In the genomic region with DNA sequence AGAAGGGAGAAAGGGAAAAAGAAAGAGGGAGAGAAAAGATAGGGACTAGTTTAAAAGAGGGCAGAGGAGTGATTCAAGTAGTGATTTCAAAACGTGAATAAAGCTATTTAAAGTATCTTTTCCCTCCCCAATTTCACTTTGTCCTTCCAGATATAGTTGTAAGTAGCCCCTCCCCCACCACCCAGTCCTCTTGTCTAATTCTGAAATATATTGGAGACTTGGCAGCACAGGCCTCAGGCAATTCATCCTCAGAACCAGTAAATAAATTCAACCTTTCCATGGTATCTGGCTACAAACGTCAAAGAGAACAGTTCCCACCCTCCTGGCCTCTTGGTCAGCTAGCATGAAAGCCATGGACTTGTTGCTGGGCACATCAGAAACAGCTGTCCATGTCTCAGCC, we compare ENCODE assay signal across 19 cellular contexts.
DNase-seq lines count a peak whose midpoint lies in the region; ATAC-seq and TF ChIP-seq lines count a peak whose summit lies in the region.
"Had no signal": no experiment of that assay in that cellular context is flagged by ENCODE, and none has a peak within 500 bp of the region (broad histone marks: within the 10 kb centered on the region; RNA-seq: fewer than 3 reads in every experiment).

No MANE protein-coding gene starts in this region.

- DNase-seq in activated naive CD8-positive, alpha-beta T cell treated with anti-CD3 and anti-CD28 coated beads for 36 hours: no peak
- DNase-seq in activated naive CD8-positive, alpha-beta T cell treated with anti-CD3 and anti-CD28 coated beads, Interleukin-2, amount 50 U/mL, for 24 hours: no peak
- no peak for DNase-seq in esophagus muscularis mucosa (ENCODE audit: extremely low spot score)
- no peak for DNase-seq in osteoblast (ENCODE audit: insufficient read length, low spot score, missing footprints)
- DNase-seq in NCI-H1417 (lab: John Stamatoyannopoulos, UW): no peak
- DNase-seq in AG20443 (ENCODE audit: low spot score): no peak
- DNase-seq in SKM-1 treated with dmso at 0.1 percent for 144 hours (lab: John Stamatoyannopoulos, UW; ENCODE audit: unreplicated experiment): no peak
- DNase-seq in GM19240 (ENCODE audit: insufficient read length, low spot score): no peak
- DNase-seq: 8988T; BE2C; CD4-positive, alpha-beta memory T cell; GF-D8; MV-4-11; NCI-H187; NCI-H2107; NCI-H510A treated with DMSO at 0.1 percent for 48 hours; NCI-H774; SHP77 had no signal

- no peaks in the 10 kb centered on the region for H3K27me3 ChIP-seq in esophagus muscularis mucosa
- H3K27me3 ChIP-seq in osteoblast (ENCODE audit: insufficient read depth, low read length): no peaks in the 10 kb centered on the region
- H3K27me3 ChIP-seq: BE2C had no signal

- H4K20me1 ChIP-seq in osteoblast (ENCODE audit: insufficient read depth, low read length): no peaks in the 10 kb centered on the region

- no peaks in the 10 kb centered on the region for H3K79me2 ChIP-seq in osteoblast (ENCODE audit: insufficient read depth, low read length)

- TF ChIP-seq EP300 in esophagus muscularis mucosa (IDR thresholded peaks at IDR 0.05): no peak

- no peak overlapping the region for H3K4me3 ChIP-seq in esophagus muscularis mucosa
- no peak overlapping the region for H3K4me3 ChIP-seq in osteoblast (ENCODE audit: insufficient read depth, low read length)
- H3K4me3 ChIP-seq: K562 had no signal

- TF ChIP-seq CTCF in esophagus muscularis mucosa (IDR thresholded peaks at IDR 0.05) (no peak), osteoblast (IDR thresholded peaks at IDR 0.05; ENCODE audit: extremely low read depth, low read depth, low read length) (no peak)

- H3K4me1 Mint-ChIP-seq in activated naive CD8-positive, alpha-beta T cell treated with anti-CD3 and anti-CD28 coated beads for 36 hours: peaks cover 42% of the 10 kb centered on the region
- peaks cover 30% of the 10 kb centered on the region for H3K4me1 Mint-ChIP-seq in activated naive CD8-positive, alpha-beta T cell treated with anti-CD3 and anti-CD28 coated beads, Interleukin-2, amount 50 U/mL, for 24 hours

- H3K9me3 ChIP-seq in esophagus muscularis mucosa (no peaks in the 10 kb centered on the region), osteoblast (ENCODE audit: low read depth, low read length) (no peaks in the 10 kb centered on the region)
- H3K9me3 ChIP-seq: BE2C had no signal

- ATAC-seq in activated naive CD8-positive, alpha-beta T cell treated with anti-CD3 and anti-CD28 coated beads, Interleukin-2, amount 50 U/mL, for 24 hours: no peak
- ATAC-seq: K562 had no signal

- H3K4me2 ChIP-seq in osteoblast (ENCODE audit: insufficient read depth, low read length): peak overlapping the region; percentile 59

- H3K27ac ChIP-seq in esophagus muscularis mucosa (replicated peaks in 1 of 4) (peak overlapping the region; percentile 6 to 74 (median 62)), osteoblast (ENCODE audit: low read depth, low read length) (peak overlapping the region; percentile 69)

- H3K27me3 Mint-ChIP-seq in activated naive CD8-positive, alpha-beta T cell treated with anti-CD3 and anti-CD28 coated beads for 36 hours: peaks cover 6% of the 10 kb centered on the region
- H3K27me3 Mint-ChIP-seq in activated naive CD8-positive, alpha-beta T cell treated with anti-CD3 and anti-CD28 coated beads, Interleukin-2, amount 50 U/mL, for 24 hours: peaks cover 3% of the 10 kb centered on the region
- H3K27me3 Mint-ChIP-seq: CD4-positive, alpha-beta memory T cell had no signal

- H3K36me3 ChIP-seq in esophagus muscularis mucosa: no peaks in the 10 kb centered on the region
- H3K36me3 ChIP-seq in osteoblast (ENCODE audit: insufficient read depth, low read length): no peaks in the 10 kb centered on the region
- H3K36me3 ChIP-seq: BE2C had no signal

- H3K4me3 Mint-ChIP-seq in activated naive CD8-positive, alpha-beta T cell treated with anti-CD3 and anti-CD28 coated beads for 36 hours: no peak overlapping the region
- H3K4me3 Mint-ChIP-seq in activated naive CD8-positive, alpha-beta T cell treated with anti-CD3 and anti-CD28 coated beads, Interleukin-2, amount 50 U/mL, for 24 hours: no peak overlapping the region
- H3K4me3 Mint-ChIP-seq: CD4-positive, alpha-beta memory T cell had no signal

- peaks cover 36% of the 10 kb centered on the region for H3K36me3 Mint-ChIP-seq in activated naive CD8-positive, alpha-beta T cell treated with anti-CD3 and anti-CD28 coated beads for 36 hours
- H3K36me3 Mint-ChIP-seq in activated naive CD8-positive, alpha-beta T cell treated with anti-CD3 and anti-CD28 coated beads, Interleukin-2, amount 50 U/mL, for 24 hours (ENCODE audit: low read depth): no peaks in the 10 kb centered on the region
- H3K36me3 Mint-ChIP-seq: CD4-positive, alpha-beta memory T cell had no signal

- TF ChIP-seq POLR2A in esophagus muscularis mucosa (IDR thresholded peaks at IDR 0.05; ENCODE audit: low read depth): no peak

- no peak overlapping the region for H2AFZ ChIP-seq in osteoblast (ENCODE audit: low read length)

- 16% methylated on average over 2 of the region's 2 CpGs for WGBS in esophagus muscularis mucosa

- H3K9me3 Mint-ChIP-seq in activated naive CD8-positive, alpha-beta T cell treated with anti-CD3 and anti-CD28 coated beads for 36 hours: peaks cover 4% of the 10 kb centered on the region
- peaks cover 4% of the 10 kb centered on the region for H3K9me3 Mint-ChIP-seq in activated naive CD8-positive, alpha-beta T cell treated with anti-CD3 and anti-CD28 coated beads, Interleukin-2, amount 50 U/mL, for 24 hours

- intact Hi-C loops in esophagus muscularis mucosa (cut with DNase I): no loop called here

- H3K4me1 ChIP-seq in esophagus muscularis mucosa (peaks cover 0 to 18% (median 13%) of the 10 kb centered on the region in 4 donors), osteoblast (ENCODE audit: insufficient read depth, low read length) (peaks cover 37% of the 10 kb centered on the region)
- H3K4me1 ChIP-seq: BE2C had no signal

- peak overlapping the region; percentile 72 for H3K27ac Mint-ChIP-seq in activated naive CD8-positive, alpha-beta T cell treated with anti-CD3 and anti-CD28 coated beads for 36 hours
- no peak overlapping the region for H3K27ac Mint-ChIP-seq in activated naive CD8-positive, alpha-beta T cell treated with anti-CD3 and anti-CD28 coated beads, Interleukin-2, amount 50 U/mL, for 24 hours
- H3K27ac Mint-ChIP-seq: CD4-positive, alpha-beta memory T cell had no signal
